ENCODE assay signal across 8 cellular contexts in the genomic region with DNA sequence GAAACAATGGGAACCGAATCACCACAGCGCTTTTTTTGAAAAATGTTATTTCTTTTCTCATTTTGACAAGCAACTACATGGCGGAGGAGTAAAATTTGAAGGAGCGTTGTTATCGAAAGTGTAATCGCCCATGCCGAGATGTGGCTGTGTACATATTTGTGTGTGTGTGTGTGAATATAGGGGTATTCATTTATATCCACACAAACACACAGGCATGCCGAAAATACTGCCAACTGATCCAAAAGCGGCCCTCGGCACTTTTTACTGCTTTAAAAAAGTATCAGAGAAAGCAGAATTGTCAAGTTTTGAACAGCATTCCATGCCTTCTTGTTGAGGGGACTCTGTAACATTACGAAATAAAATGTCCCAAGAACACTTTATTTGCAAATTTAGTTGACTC. TPM values are rescaled to one million over a fixed set of nuclear protein-coding genes. Genes with fewer than 3 reads are reported as not detected.
DNase-seq lines count a peak whose midpoint lies in the region; ATAC-seq and TF ChIP-seq lines count a peak whose summit lies in the region.

No MANE protein-coding gene starts in this region.

- no peak for TF ChIP-seq CTCF in cardiac muscle cell (IDR thresholded peaks at IDR 0.05; ENCODE audit: low read depth, low read length)
- no peak for TF ChIP-seq CTCF in brain (conservative IDR thresholded peaks at IDR 0.05)
- no peak for TF ChIP-seq CTCF in upper lobe of right lung (IDR thresholded peaks at IDR 0.05)

- no peaks in the 10 kb centered on the region for H3K27me3 ChIP-seq in cardiac muscle cell
- H3K27me3 ChIP-seq in upper lobe of right lung, result no peaks in the 10 kb centered on the region

- H3K4me1 ChIP-seq in cardiac muscle cell (ENCODE audit: low read depth), result peaks cover 7% of the 10 kb centered on the region
- H3K4me1 ChIP-seq in upper lobe of right lung, result peaks cover 12% of the 10 kb centered on the region

- no peak for DNase-seq in cardiac muscle cell (ENCODE audit: low read depth in 1 of 2, low spot score in 1 of 2)
- no peak for DNase-seq in left cardiac atrium
- no peak for DNase-seq in memory B cell (ENCODE audit: low spot score in 2 of 2)
- no peak for DNase-seq in upper lobe of right lung
- no peak for DNase-seq in SIG-M5 (lab: John Stamatoyannopoulos, UW)
- DNase-seq in GM19238 (ENCODE audit: insufficient read length, low spot score), result no peak

- H3K27ac ChIP-seq in cardiac muscle cell, result peak overlapping the region; percentile 88
- H3K27ac ChIP-seq in upper lobe of right lung, result peak overlapping the region; percentile 82

- H3K36me3 Mint-ChIP-seq in brain (no peaks in the 10 kb centered on the region), memory B cell (no peaks in the 10 kb centered on the region)

- peak overlapping the region; percentile 96 to 100 (median 97) for H3K27ac Mint-ChIP-seq in brain
- H3K27ac Mint-ChIP-seq in memory B cell, result no peak overlapping the region

- H3K9me3 Mint-ChIP-seq in brain (no peaks in the 10 kb centered on the region), memory B cell (peaks cover 3% of the 10 kb centered on the region)

- H3K4me3 ChIP-seq in cardiac muscle cell (peak overlapping the region; percentile 97), upper lobe of right lung (peak overlapping the region; percentile 71)

- H3K36me3 ChIP-seq in cardiac muscle cell, result no peaks in the 10 kb centered on the region
- no peaks in the 10 kb centered on the region for H3K36me3 ChIP-seq in upper lobe of right lung

- H3K9me3 ChIP-seq in cardiac muscle cell (ENCODE audit: low read depth), result no peaks in the 10 kb centered on the region
- H3K9me3 ChIP-seq in upper lobe of right lung, result no peaks in the 10 kb centered on the region

- H3K4me3 Mint-ChIP-seq in brain (peak overlapping the region; percentile 89 to 99 (median 95)), memory B cell (peak overlapping the region; percentile 25)

- no peak for ATAC-seq in left cardiac atrium
- no peak for ATAC-seq in memory B cell (ENCODE audit: low read depth)
- ATAC-seq in upper lobe of right lung, result no peak
- ATAC-seq in HG02623 (IDR thresholded peaks at IDR 0.05; ENCODE audit: unreplicated experiment), result no peak

- peaks cover 46% of the 10 kb centered on the region for H3K4me1 Mint-ChIP-seq in brain
- H3K4me1 Mint-ChIP-seq in memory B cell, result peaks cover 2% of the 10 kb centered on the region

- H3K27me3 Mint-ChIP-seq in brain, result peaks cover 22% of the 10 kb centered on the region
- peaks cover 10% of the 10 kb centered on the region for H3K27me3 Mint-ChIP-seq in memory B cell

- intact Hi-C loops in left cardiac atrium (cut with DNase I), result loop anchor here (2.0 to 10.0 kb wide), 5 partner anchors 42 to 227 kb away; no protein-coding TSS in a partner anchor
- intact Hi-C loops in upper lobe of right lung (cut with DNase I), result no loop called here

RNA-seq across cellular contexts. Expression of gene PBX1, which starts 1.1 kb away (rescaled TPM):
- total RNA-seq in cardiac muscle cell, result 147 and 182 TPM in 2 replicates
- polyA plus RNA-seq in cardiac muscle cell, result 43.5 and 54.5 TPM in 2 replicates
- 10 to 100 TPM; 64.7 to 75.0 TPM for total RNA-seq in left cardiac atrium
- 72.1 TPM for polyA plus RNA-seq in brain (ENCODE audit: insufficient read depth, low read depth, low replicate concordance)
- 56.7 TPM for total RNA-seq in upper lobe of right lung
